In genomic region chr13:108961542-108962125, GRCh38 we compare ENCODE assay signal across 8 cellular contexts.
DNase-seq lines count a peak whose midpoint lies in the region; ATAC-seq and TF ChIP-seq lines count a peak whose summit lies in the region.

No MANE protein-coding gene starts in this region.

- ATAC-seq in HCT116 = peak; percentile 61
- no peak for ATAC-seq in RWPE2 (ENCODE audit: low read depth)

- no peaks in the 10 kb centered on the region for H3K27me3 ChIP-seq in HCT116 (ENCODE audit: insufficient read depth, low read length)
- H3K27me3 ChIP-seq in RWPE2 (ENCODE audit: insufficient read depth, poor library complexity, severe bottlenecking) = no peaks in the 10 kb centered on the region

- peak overlapping the region; percentile 75 for H2AFZ ChIP-seq in HCT116 (ENCODE audit: low read depth, low read length, poor library complexity, severe bottlenecking)

- peak; percentile 74 for TF ChIP-seq CTCF in GM12872 (IDR thresholded peaks at IDR 0.05; ENCODE audit: insufficient read depth, low read depth, low read length)
- TF ChIP-seq CTCF in HCT116 (IDR thresholded peaks at IDR 0.05 in 2 of 3, conservative IDR thresholded peaks at IDR 0.05 in 1 of 3; ENCODE audit: borderline replicate concordance in 1 of 3, insufficient read depth in 1 of 3, low read depth in 2 of 3, low read length in 2 of 3) = peak; percentile 59 to 88 (median 78)
- TF ChIP-seq CTCF in RWPE2 (IDR thresholded peaks at IDR 0.05; ENCODE audit: poor library complexity, severe bottlenecking) = peak; percentile 93
- peak; percentile 88 for TF ChIP-seq CTCF in epithelial cell of proximal tubule (conservative IDR thresholded peaks at IDR 0.05; ENCODE audit: low read depth, low read length)

- POLR2A ChIA-PET in HCT116 (lab: Charles Lee) = no interaction called here

- H4K20me1 ChIP-seq in HCT116 (ENCODE audit: insufficient read depth) = no peaks in the 10 kb centered on the region

- H3K36me3 ChIP-seq in HCT116 (ENCODE audit: control insufficient read depth in 1 of 2, insufficient read depth in 2 of 2, low read length in 2 of 2) (no peaks in the 10 kb centered on the region), RWPE2 (ENCODE audit: low read depth) (no peaks in the 10 kb centered on the region)

- RAD21 ChIA-PET in HCT116 (lab: Charles Lee; ENCODE audit: low non-redundant PET in 1 of 2, low total read pairs in 2 of 2, uncharacterized antibody in 2 of 2, unreplicated experiment in 2 of 2) = interaction anchor here in 1 of 2 experiments (0.7 kb wide), 1 partner anchor 848 kb away, joined by 3 read pairs; no protein-coding TSS in a partner anchor

- peak; percentile 92 for TF ChIP-seq RAD21 in HCT116 (IDR thresholded peaks at IDR 0.05; ENCODE audit: low read depth)

- DNase-seq in AG08396 (ENCODE audit: low spot score) = peak; percentile 23
- DNase-seq in HCT116 (ENCODE audit: low read depth, low spot score) = peak; percentile 31
- peak; percentile 76 for DNase-seq in LoVo (ENCODE audit: low spot score)
- no peak for DNase-seq in RWPE2 (ENCODE audit: low spot score)
- no peak for DNase-seq in epithelial cell of proximal tubule (ENCODE audit: low read depth)
- peak; percentile 58 for DNase-seq in myocyte (ENCODE audit: low read depth)
- DNase-seq in stimulated activated CD4-positive, alpha-beta T cell treated with anti-CD3 and anti-CD28 coated beads, Interleukin-1b, Interleukin-23, amount 100 ng/mL, for 48 hours = no peak

- H3K79me2 ChIP-seq in HCT116 (ENCODE audit: insufficient read depth, low read length) = no peaks in the 10 kb centered on the region

- no peak for TF ChIP-seq POLR2A in HCT116 (IDR thresholded peaks at IDR 0.05; ENCODE audit: borderline replicate concordance, extremely low read depth, insufficient read depth, insufficient read length)

- no peak overlapping the region for H3K9ac ChIP-seq in HCT116 (ENCODE audit: low read length)

- intact Hi-C loops in HCT116 (cut with micrococcal nuclease) = loop anchor here (1.0 to 10.0 kb wide), 4 partner anchors 186 to 1148 kb away; partner anchors contain the start of gene IRS2

- H3K27ac ChIP-seq in HCT116 (ENCODE audit: low read depth, low read length) (no peak overlapping the region), RWPE2 (ENCODE audit: poor library complexity, severe bottlenecking) (peak overlapping the region; percentile 87)

- H3K4me3 ChIP-seq in HCT116 (replicated peaks in 1 of 2; ENCODE audit: low read depth in 1 of 2, low read length in 2 of 2) (no peak overlapping the region), RWPE2 (ENCODE audit: severe bottlenecking) (no peak overlapping the region), epithelial cell of proximal tubule (ENCODE audit: low read depth, low read length) (no peak overlapping the region)

- BruUV-seq in HCT116 (replicated peaks; lab: Mats Ljungman, UMichigan) = no TSS peak

- no peaks in the 10 kb centered on the region for H3K9me2 ChIP-seq in HCT116 (ENCODE audit: insufficient read depth)

- no peak overlapping the region for H3K4me2 ChIP-seq in HCT116 (ENCODE audit: low read length)

- CTCF ChIA-PET in HCT116 (lab: Charles Lee) = interaction anchor here (0.5 to 2.1 kb wide), 16 partner anchors 8 to 1152 kb away, joined by 3 to 9 read pairs (median 4); no protein-coding TSS in a partner anchor

- no peaks in the 10 kb centered on the region for H3K9me3 ChIP-seq in HCT116 (ENCODE audit: control insufficient read depth in 1 of 2, insufficient read depth in 1 of 2, low read depth in 1 of 2, low read length in 2 of 2)
- no peaks in the 10 kb centered on the region for H3K9me3 ChIP-seq in RWPE2 (ENCODE audit: severe bottlenecking)

- H3K4me1 ChIP-seq in HCT116 (ENCODE audit: control insufficient read depth in 1 of 2, insufficient read depth in 2 of 2, low read length in 2 of 2) (peaks cover 5 to 15% of the 10 kb centered on the region in 2 experiments; a peak in 3 of 4 replicates), RWPE2 (ENCODE audit: insufficient read depth, poor library complexity, severe bottlenecking) (peaks cover 35% of the 10 kb centered on the region)

TF ChIP-seq in HCT116, 20 proteins besides CTCF, POLR2A, EP300 and RAD21:
- TF ChIP-seq ZBTB33 (IDR thresholded peaks at IDR 0.05; ENCODE audit: extremely low read depth, insufficient replicate concordance, low read length) (no peak), REST (IDR thresholded peaks at IDR 0.05; ENCODE audit: low read depth) (no peak), YY1 (IDR thresholded peaks at IDR 0.05; ENCODE audit: extremely low read depth, insufficient replicate concordance, low read depth, low read length) (no peak), POLR2AphosphoS5 (IDR thresholded peaks at IDR 0.05; ENCODE audit: low read depth, low read length) (no peak), CBX3 (IDR thresholded peaks at IDR 0.05; ENCODE audit: low read depth) (no peak; the same call in 1 of the 2 replicates), ELF1 (IDR thresholded peaks at IDR 0.05; ENCODE audit: borderline replicate concordance, low read depth) (no peak), EZH2 (IDR thresholded peaks at IDR 0.05) (no peak), EZH2phosphoT487 (IDR thresholded peaks at IDR 0.05; ENCODE audit: borderline replicate concordance) (no peak), CEBPB (IDR thresholded peaks at IDR 0.05; ENCODE audit: low read depth) (no peak)

Comparison
In these comparisons a context has a peak if more than half of its experiments do, and no peak if none do; other contexts are left out.
1. DNase-seq: peak in AG08396 (single experiment), HCT116 (single experiment), LoVo (single experiment) and myocyte (single experiment); none in RWPE2 (single experiment), epithelial cell of proximal tubule (single experiment) and stimulated activated CD4-positive, alpha-beta T cell treated with anti-CD3 and anti-CD28 coated beads, Interleukin-1b, Interleukin-23, amount 100 ng/mL, for 48 hours (single experiment).
2. Peak in every context shown above with its lines, with median percentiles within 50 percentile points of each other: CTCF ChIP-seq.